Comparison of ENCODE assay signal across 22 cellular contexts in the genomic region with DNA sequence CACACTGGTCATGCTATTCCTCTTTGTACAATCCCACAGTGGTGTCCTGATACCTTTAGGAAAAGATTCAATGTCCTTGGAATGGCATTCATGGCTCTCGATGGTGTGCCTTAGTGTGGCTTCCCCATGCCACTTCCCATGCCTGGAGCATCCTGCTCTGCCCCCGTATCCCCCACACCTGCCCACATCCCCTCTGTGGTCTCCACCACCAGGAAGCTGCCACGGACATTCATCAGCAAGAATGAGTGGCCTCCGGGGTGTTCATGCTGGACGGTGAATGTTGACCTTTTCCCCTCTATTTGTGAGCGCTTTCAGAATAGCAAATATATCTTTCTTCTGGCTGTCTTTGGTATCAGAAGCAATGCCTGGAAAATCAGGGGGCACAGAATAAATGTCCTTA.
"Had no signal": no experiment of that assay in that cellular context is flagged by ENCODE, and none has a peak within 500 bp of the region (broad histone marks: within the 10 kb centered on the region; RNA-seq: fewer than 3 reads in every experiment).

No MANE protein-coding gene starts in this region.

- H3K4me1 ChIP-seq: esophagus squamous epithelium, gastrocnemius medialis, heart right ventricle, left lung, lower lobe of right lung had no signal

- H3K27ac ChIP-seq: epithelial cell of prostate, esophagus squamous epithelium, gastrocnemius medialis, heart right ventricle, left lung, lower lobe of right lung had no signal

- H3K36me3 ChIP-seq: esophagus squamous epithelium, gastrocnemius medialis, heart right ventricle, left lung, lower lobe of right lung had no signal

- H3K9me3 ChIP-seq: gastrocnemius medialis, lower lobe of right lung had no signal

- H3K4me3 ChIP-seq: esophagus squamous epithelium, gastrocnemius medialis, heart right ventricle, left lung, lower lobe of right lung, mucosa of descending colon had no signal

- DNase-seq: cortex of kidney; effector CD8-positive, alpha-beta T cell; effector memory CD8-positive, alpha-beta T cell; endodermal cell; erythroblast; esophagus squamous epithelium; foreskin fibroblast; foreskin melanocyte; gastrocnemius medialis; glutamatergic neuron; head of caudate nucleus; heart right ventricle; hippocampal formation; left cardiac atrium; left lung; left ventricle myocardium superior; lower lobe of right lung; mesenchymal stem cell; mucosa of descending colon; naive B cell; naive thymus-derived CD8-positive, alpha-beta T cell had no signal

- H3K27me3 ChIP-seq: esophagus squamous epithelium, gastrocnemius medialis, heart right ventricle, left lung had no signal
